Comparison of ENCODE assay signal across 21 cellular contexts in genomic region chr20:24894488-24894887, GRCh38. TPM values are rescaled to one million over a fixed set of nuclear protein-coding genes. Genes with fewer than 3 reads are reported as not detected.
"Had no signal": no experiment of that assay in that cellular context is flagged by ENCODE, and none has a peak within 500 bp of the region (broad histone marks: within the 10 kb centered on the region; RNA-seq: fewer than 3 reads in every experiment).

No MANE protein-coding gene starts in this region.

- H3K4me3 ChIP-seq: MG63 had no signal

- H3K9me3 ChIP-seq: MG63, SK-N-SH had no signal

- DNase-seq: KBM-7, MG63, NCI-H1092, NCI-H1105 treated with DMSO at 0.1 percent for 48 hours, NCI-H1417 treated with DMSO at 0.1 percent for 48 hours, NCI-H146, NCI-H1694 treated with DMSO at 0.1 percent for 48 hours, NCI-H1930, NCI-H2081, NCI-H2107, NCI-H2227 treated with DMSO at 0.1 percent for 48 hours, NCI-H524, NCI-H526 treated with DMSO at 0.1 percent for 48 hours, NCI-H774, RPMI8226, SHP77, SK-N-SH, SW 1271 had no signal

- H3K36me3 ChIP-seq: MG63 had no signal

- H3K27me3 ChIP-seq: MG63 had no signal

RNA-seq across cellular contexts. Expression of gene CST7, which starts 54.6 kb away (rescaled TPM):
- total RNA-seq: HT-29, LHCN-M2, NCI-H460 had no signal
